24 cellular contexts compared by ENCODE assay signal in genomic region chr6:3144571-3144970, GRCh38. TPM values are rescaled to one million over a fixed set of nuclear protein-coding genes. Genes with fewer than 3 reads are reported as not detected.
DNase-seq lines count a peak whose midpoint lies in the region; ATAC-seq, FAIRE-seq and TF ChIP-seq lines count a peak whose summit lies in the region.
"Had no signal": no experiment of that assay in that cellular context is flagged by ENCODE, and none has a peak within 500 bp of the region (broad histone marks: within the 10 kb centered on the region; RNA-seq: fewer than 3 reads in every experiment).

No MANE protein-coding gene starts in this region.

- no peak overlapping the region for H3K23ac ChIP-seq in H1 (ENCODE audit: insufficient read length)

- H2BK5ac ChIP-seq in H1 (ENCODE audit: low read depth, low read length), result no peak overlapping the region

- ATAC-seq in DND-41 (ENCODE audit: insufficient read depth, low read depth), result peak; percentile 62; the same call in 2 of the 3 replicates
- no peak for ATAC-seq in GM23338
- no peak for ATAC-seq in HG03565 (IDR thresholded peaks at IDR 0.05; ENCODE audit: unreplicated experiment)
- ATAC-seq: CD8-positive, alpha-beta T cell; GM12878; HCT116 had no signal

- H2BK12ac ChIP-seq in H1 (ENCODE audit: low read depth, low read length), result no peak overlapping the region

- no peaks in the 10 kb centered on the region for H3K4me1 ChIP-seq in DND-41 (ENCODE audit: insufficient read depth, low read length)
- peaks cover 15% of the 10 kb centered on the region for H3K4me1 ChIP-seq in GM23338 (ENCODE audit: insufficient read depth)
- peaks cover 2 to 7% (median 3%) of the 10 kb centered on the region in 4 experiments; a peak in 6 of 7 replicates for H3K4me1 ChIP-seq in H1 (replicated peaks in 1 of 4; ENCODE audit: control insufficient read depth in 3 of 4, insufficient read depth in 4 of 4, low read length in 3 of 4)
- peaks cover 3% of the 10 kb centered on the region for H3K4me1 ChIP-seq in osteoblast (ENCODE audit: insufficient read depth, low read length)

- peaks cover 3% of the 10 kb centered on the region for H3K79me1 ChIP-seq in H1 (ENCODE audit: low read depth, low read length)

- no peak overlapping the region for H2AK5ac ChIP-seq in H1 (ENCODE audit: low read depth, low read length)

- TF ChIP-seq POLR2A in H1 (IDR thresholded peaks at IDR 0.05; ENCODE audit: control extremely low read depth in 1 of 2, low read depth in 2 of 2, low read length in 2 of 2), result no peak

- no peak overlapping the region for H3K4me3 Mint-ChIP-seq in GM23338
- H3K4me3 Mint-ChIP-seq: B cell; CD8-positive, alpha-beta T cell; IgD-negative memory B cell had no signal

- peaks cover 16% of the 10 kb centered on the region for H3K27me3 Mint-ChIP-seq in GM23338 (ENCODE audit: insufficient read depth, low read depth, poor library complexity)
- H3K27me3 Mint-ChIP-seq: B cell, IgD-negative memory B cell had no signal

- H2BK120ac ChIP-seq in H1 (replicated peaks; ENCODE audit: low read depth, low read length), result no peak overlapping the region

- POLR2A ChIA-PET in H1 (lab: Charles Lee; ENCODE audit: partially characterized antibody), result interaction anchor here (1.0 to 7.3 kb wide), 4 partner anchors 6 to 86 kb away, joined by 3 to 56 read pairs (median 21); no protein-coding TSS in a partner anchor

- no peak overlapping the region for H4K5ac ChIP-seq in H1 (ENCODE audit: insufficient read length, low read depth, low read length)

- no peaks in the 10 kb centered on the region for H3K9me2 ChIP-seq in GM23338 (ENCODE audit: insufficient read depth)

- H2BK15ac ChIP-seq in H1 (ENCODE audit: low read length), result no peak overlapping the region

- no peak for TF ChIP-seq RAD21 in H1 (IDR thresholded peaks at IDR 0.05 in 1 of 2, conservative IDR thresholded peaks at IDR 0.05 in 1 of 2; ENCODE audit: low read depth in 2 of 2, low read length in 2 of 2)

- no peak overlapping the region for H2BK20ac ChIP-seq in H1 (ENCODE audit: low read length)

- H3F3A ChIP-seq in GM23338 (replicated peaks; ENCODE audit: low read depth), result peaks cover 12% of the 10 kb centered on the region; the same call in 1 of the 2 replicates

- no peak overlapping the region for H3K56ac ChIP-seq in H1 (replicated peaks; ENCODE audit: insufficient read length, low read depth, low read length)

- no peaks in the 10 kb centered on the region for H3K27me3 ChIP-seq in DND-41 (ENCODE audit: insufficient read depth, low read length, poor library complexity)
- no peaks in the 10 kb centered on the region for H3K27me3 ChIP-seq in GM23338 (ENCODE audit: insufficient read depth)
- H3K27me3 ChIP-seq in H1 (replicated peaks in 1 of 4; ENCODE audit: control insufficient read depth in 3 of 4, extremely low read depth in 1 of 4, insufficient read depth in 3 of 4, low read length in 3 of 4), result no peaks in the 10 kb centered on the region
- H3K27me3 ChIP-seq in osteoblast (ENCODE audit: insufficient read depth, low read length), result no peaks in the 10 kb centered on the region

- WGBS in H1 (ENCODE audit: extremely low coverage in 1 of 2, insufficient coverage in 1 of 2, insufficient read length in 1 of 2, insufficient replicate concordance in 2 of 2, low coverage in 1 of 2, low lambda C conversion rate in 2 of 2, missing lambda C conversion rate in 1 of 2), 2 experiments, result 82% methylated on average over 8 of the region's 8 CpGs; no CpG with 5 or more reads in 1 of the 2 experiments

- H3K27ac ChIP-seq in DND-41 (ENCODE audit: low read length) (no peak overlapping the region), GM23338 (ENCODE audit: low read depth) (no peak overlapping the region), H1 (ENCODE audit: low read depth, low read length) (peak overlapping the region; percentile 19; the same call in 1 of the 2 replicates), osteoblast (ENCODE audit: low read depth, low read length) (no peak overlapping the region)
- H3K27ac ChIP-seq: C4-2B, GM23248 had no signal

- H3K4me2 ChIP-seq in DND-41 (ENCODE audit: insufficient read depth, low read length) (no peak overlapping the region), GM23338 (no peak overlapping the region), H1 (ENCODE audit: insufficient read depth in 1 of 2, low read depth in 2 of 2, low read length in 2 of 2) (no peak overlapping the region), osteoblast (ENCODE audit: insufficient read depth, low read length) (no peak overlapping the region)

- H3K4me3 ChIP-seq in DND-41 (ENCODE audit: low read depth in 1 of 2, low read length in 2 of 2) (no peak overlapping the region), GM23338 (no peak overlapping the region), H1 (ENCODE audit: extremely low read depth in 1 of 4, insufficient read depth in 2 of 4, low read depth in 3 of 4, low read length in 4 of 4) (no peak overlapping the region), osteoblast (ENCODE audit: insufficient read depth, low read length) (no peak overlapping the region)
- H3K4me3 ChIP-seq: GM12878, GM23248 had no signal

- H3K9ac ChIP-seq in DND-41 (ENCODE audit: low read depth, low read length) (no peak overlapping the region), H1 (replicated peaks in 1 of 4; ENCODE audit: extremely low read depth in 1 of 4, low read depth in 3 of 4, low read length in 3 of 4) (no peak overlapping the region)
- H3K9ac ChIP-seq: GM23248 had no signal

- H3K18ac ChIP-seq in H1 (ENCODE audit: extremely low read depth, low read length), result no peak overlapping the region

- H2AFZ ChIP-seq in DND-41 (ENCODE audit: low read depth, low read length) (no peak overlapping the region), GM23338 (no peak overlapping the region), H1 (ENCODE audit: low read length) (no peak overlapping the region), osteoblast (ENCODE audit: low read length) (no peak overlapping the region)
- H2AFZ ChIP-seq: GM23248 had no signal

- TF ChIP-seq CTCF in DND-41 (IDR thresholded peaks at IDR 0.05; ENCODE audit: borderline replicate concordance, extremely low read depth, low read length, poor library complexity, severe bottlenecking) (no peak), GM23338 (conservative IDR thresholded peaks at IDR 0.05; ENCODE audit: low read depth in 2 of 2) (no peak), H1 (IDR thresholded peaks at IDR 0.05; ENCODE audit: control extremely low read depth in 1 of 3, insufficient read depth in 1 of 3, low read depth in 1 of 3, low read length in 3 of 3) (no peak), osteoblast (IDR thresholded peaks at IDR 0.05; ENCODE audit: extremely low read depth, low read depth, low read length) (no peak)

- DNase-seq in DND-41, result no peak
- DNase-seq in GM23338 (ENCODE audit: low spot score), result no peak
- no peak for DNase-seq in H1 (ENCODE audit: low read depth in 1 of 2, low spot score in 2 of 2)
- peak; percentile 73 for DNase-seq in osteoblast (ENCODE audit: insufficient read length, low spot score, missing footprints)
- DNase-seq in NCI-H1436 treated with DMSO at 0.1 percent for 48 hours (lab: John Stamatoyannopoulos, UW), result no peak
- no peak for DNase-seq in GOT3 (lab: John Stamatoyannopoulos, UW)
- DNase-seq: Caco-2; CD8-positive, alpha-beta T cell; EL; GDM1; GM23248; NCI-H1092; NCI-H146; NCI-H2029; NCI-H446 treated with DMSO at 0.1 percent for 48 hours; NCI-H69; Right ventricle myocardium superior; RPMI8226 had no signal

- H3K27ac Mint-ChIP-seq in GM23338, result peak overlapping the region; percentile 74
- H3K27ac Mint-ChIP-seq: B cell; CD8-positive, alpha-beta T cell; IgD-negative memory B cell had no signal

- peaks cover 72% of the 10 kb centered on the region for H3K36me3 Mint-ChIP-seq in GM23338 (ENCODE audit: low read depth)

- no peak overlapping the region for H4K8ac ChIP-seq in H1 (ENCODE audit: extremely low read depth, insufficient read depth, low read length)

- no peak overlapping the region for H3K14ac ChIP-seq in H1 (ENCODE audit: insufficient read length)

- H3K79me2 ChIP-seq in DND-41 (ENCODE audit: insufficient read depth, low read length) (no peaks in the 10 kb centered on the region), GM23338 (replicated peaks; ENCODE audit: insufficient read depth) (no peaks in the 10 kb centered on the region; the same call in 1 of the 2 replicates), H1 (ENCODE audit: control insufficient read depth in 1 of 2, insufficient read depth in 2 of 2, low read length in 2 of 2) (no peaks in the 10 kb centered on the region), osteoblast (ENCODE audit: insufficient read depth, low read length) (no peaks in the 10 kb centered on the region)

- H4K91ac ChIP-seq in H1 (replicated peaks; ENCODE audit: insufficient read length, low read length), result no peak overlapping the region

- CTCF ChIA-PET in H1 (lab: Charles Lee; ENCODE audit: partially characterized antibody), result interaction anchor here (0.6 to 2.0 kb wide), 3 partner anchors 12 to 107 kb away, joined by 4 to 5 read pairs (median 4); no protein-coding TSS in a partner anchor

- no peak for TF ChIP-seq EP300 in H1 (IDR thresholded peaks at IDR 0.05; ENCODE audit: borderline replicate concordance in 1 of 2, low read depth in 2 of 2, low read length in 2 of 2)

- peaks cover 9% of the 10 kb centered on the region for H3K9me3 Mint-ChIP-seq in GM23338
- H3K9me3 Mint-ChIP-seq: IgD-negative memory B cell had no signal

- H3K9me3 ChIP-seq in DND-41 (ENCODE audit: insufficient read depth, low read length, severe bottlenecking), result no peaks in the 10 kb centered on the region
- no peaks in the 10 kb centered on the region for H3K9me3 ChIP-seq in H1 (ENCODE audit: insufficient read depth in 2 of 2, low read depth in 1 of 2, low read length in 1 of 2)
- H3K9me3 ChIP-seq in osteoblast (ENCODE audit: low read depth, low read length), result no peaks in the 10 kb centered on the region
- H3K9me3 ChIP-seq: Caco-2 had no signal

- peaks cover 20% of the 10 kb centered on the region for H3K4me1 Mint-ChIP-seq in GM23338

- no peak overlapping the region for H3K4ac ChIP-seq in H1 (replicated peaks; ENCODE audit: insufficient read length, low read depth, low read length)

- no peak for FAIRE-seq in H1 (lab: Jason Lieb, UNC)
- FAIRE-seq: GM12878 had no signal

- H3K36me3 ChIP-seq in DND-41 (ENCODE audit: insufficient read depth, low read length) (peaks cover 21% of the 10 kb centered on the region; the same call in 1 of the 2 replicates), GM23338 (ENCODE audit: insufficient read depth) (peaks cover 13% of the 10 kb centered on the region), H1 (ENCODE audit: control insufficient read depth in 2 of 4, insufficient read depth in 4 of 4, low read length in 3 of 4) (peaks cover 7 to 54% (median 25%) of the 10 kb centered on the region in 4 experiments; a peak in 7 of 8 replicates), osteoblast (ENCODE audit: insufficient read depth, low read length) (peaks cover 25% of the 10 kb centered on the region)

- H4K20me1 ChIP-seq in DND-41 (ENCODE audit: insufficient read depth, low read length) (no peaks in the 10 kb centered on the region), GM23338 (replicated peaks; ENCODE audit: insufficient read depth) (no peaks in the 10 kb centered on the region), H1 (replicated peaks in 1 of 2; ENCODE audit: control insufficient read depth in 1 of 2, insufficient read depth in 2 of 2, low read length in 2 of 2) (no peaks in the 10 kb centered on the region), osteoblast (ENCODE audit: insufficient read depth, low read length) (no peaks in the 10 kb centered on the region)

- peaks cover 8% of the 10 kb centered on the region; the same call in 1 of the 2 replicates for H3K23me2 ChIP-seq in H1 (ENCODE audit: low read depth, low read length)

RNA-seq across cellular contexts. Expression of gene TUBB2A, which starts 12.8 kb away (rescaled TPM):
- total RNA-seq in GM23338 (2014; rRNA removed; shearing (Covaris generic)), result 376 and 407 TPM in 2 replicates
- 286 and 305 TPM in 2 replicates for polyA plus RNA-seq in GM23338 (2016; fragmentation: Nextera tagmentation; extraction: Ambion mirVana)
- 330 and 349 TPM in 2 replicates for total RNA-seq in H1 (2021; fragmentation: NEBNext Ultra II Directional; extraction: Animal tissue kit (Norgen Biotek cat#: 25700))
- polyA plus RNA-seq in H1 (2011; rRNA removed), result 315 and 408 TPM in 2 replicates
- polyA plus RNA-seq in H1 (2011; cell fraction: cytosol; rRNA removed), result 319 TPM
- 327 TPM for polyA plus RNA-seq in H1 (2011; cell fraction: nucleus; rRNA removed)
- polyA plus RNA-seq in H1 (2012, experiment 1 of 2), result 269 to 376 TPM (median 351 TPM) in 4 replicates
- polyA plus RNA-seq in H1 (2012, experiment 2 of 2), result 288 TPM
- 294 TPM for polyA plus RNA-seq in H1 (2013, experiment 1 of 2)
- polyA plus RNA-seq in H1 (2013, experiment 2 of 2), result 283 TPM
- 135 and 152 TPM in 2 replicates for polyA minus RNA-seq in H1 (2011; rRNA and poly(A)+ RNA removed)
- 270 TPM for polyA minus RNA-seq in H1 (2011; cell fraction: cytosol; rRNA and poly(A)+ RNA removed)
- polyA minus RNA-seq in H1 (2011; cell fraction: nucleus; rRNA and poly(A)+ RNA removed), result 83.7 TPM
- total RNA-seq in osteoblast, result 44.5 and 49.5 TPM in 2 replicates

RNA-seq across cellular contexts. Expression of gene BPHL, which starts 26.1 kb away (rescaled TPM):
- 22.8 and 29.2 TPM in 2 replicates for total RNA-seq in GM23338 (2014; rRNA removed; shearing (Covaris generic))
- polyA plus RNA-seq in GM23338 (2016; fragmentation: Nextera tagmentation; extraction: Ambion mirVana), result 38.4 and 45.5 TPM in 2 replicates
- 36.4 and 36.6 TPM in 2 replicates for total RNA-seq in H1 (2021; fragmentation: NEBNext Ultra II Directional; extraction: Animal tissue kit (Norgen Biotek cat#: 25700))
- polyA plus RNA-seq in H1 (2011; rRNA removed), result 21.8 and 24.4 TPM in 2 replicates
- 30.2 TPM for polyA plus RNA-seq in H1 (2011; cell fraction: cytosol; rRNA removed)
- 25.8 TPM for polyA plus RNA-seq in H1 (2011; cell fraction: nucleus; rRNA removed)
- 38.7 to 44.5 TPM (median 39.5 TPM) in 4 replicates for polyA plus RNA-seq in H1 (2012, experiment 1 of 2)
- 19.9 TPM for polyA plus RNA-seq in H1 (2012, experiment 2 of 2)
- 38.8 TPM for polyA plus RNA-seq in H1 (2013, experiment 1 of 2)
- polyA plus RNA-seq in H1 (2013, experiment 2 of 2), result 35.0 TPM
- 17.2 and 21.9 TPM in 2 replicates for polyA minus RNA-seq in H1 (2011; rRNA and poly(A)+ RNA removed)
- polyA minus RNA-seq in H1 (2011; cell fraction: cytosol; rRNA and poly(A)+ RNA removed), result 14.6 TPM
- 29.6 TPM for polyA minus RNA-seq in H1 (2011; cell fraction: nucleus; rRNA and poly(A)+ RNA removed)
- 19.9 and 20.3 TPM in 2 replicates for total RNA-seq in osteoblast
